9 cellular contexts compared by ENCODE assay signal in genomic region chr6:4906942-4907300, GRCh38.
DNase-seq lines count a peak whose midpoint lies in the region; ATAC-seq lines count a peak whose summit lies in the region.
"Had no signal": no experiment of that assay in that cellular context is flagged by ENCODE, and none has a peak within 500 bp of the region (broad histone marks: within the 10 kb centered on the region; RNA-seq: fewer than 3 reads in every experiment).

No MANE protein-coding gene starts in this region.

- H3K9me3 ChIP-seq in skeletal muscle satellite cell (replicated peaks; ENCODE audit: low read length), result no peaks in the 10 kb centered on the region

- H3K27ac Mint-ChIP-seq in activated CD4-positive, alpha-beta T cell treated with anti-CD3 and anti-CD28 coated beads for 36 hours, result no peak overlapping the region
- peak overlapping the region; percentile 95 for H3K27ac Mint-ChIP-seq in activated naive CD8-positive, alpha-beta T cell treated with anti-CD3 and anti-CD28 coated beads, Interleukin-2, amount 10 ng/mL, durations not matched to agents 7 days and 5 days

- H3K4me1 ChIP-seq in skeletal muscle satellite cell (ENCODE audit: control insufficient read depth, insufficient read depth, low read length), result peaks cover 16% of the 10 kb centered on the region

- peaks cover 21% of the 10 kb centered on the region for H3K36me3 Mint-ChIP-seq in activated CD4-positive, alpha-beta T cell treated with anti-CD3 and anti-CD28 coated beads for 36 hours (ENCODE audit: low read depth)
- H3K36me3 Mint-ChIP-seq in activated naive CD8-positive, alpha-beta T cell treated with anti-CD3 and anti-CD28 coated beads, Interleukin-2, amount 10 ng/mL, durations not matched to agents 7 days and 5 days, result peaks cover 19% of the 10 kb centered on the region

- H3K27me3 Mint-ChIP-seq in activated CD4-positive, alpha-beta T cell treated with anti-CD3 and anti-CD28 coated beads for 36 hours, result no peaks in the 10 kb centered on the region
- no peaks in the 10 kb centered on the region for H3K27me3 Mint-ChIP-seq in activated naive CD8-positive, alpha-beta T cell treated with anti-CD3 and anti-CD28 coated beads, Interleukin-2, amount 10 ng/mL, durations not matched to agents 7 days and 5 days

- peaks cover 33% of the 10 kb centered on the region for H3K4me1 Mint-ChIP-seq in activated CD4-positive, alpha-beta T cell treated with anti-CD3 and anti-CD28 coated beads for 36 hours
- H3K4me1 Mint-ChIP-seq in activated naive CD8-positive, alpha-beta T cell treated with anti-CD3 and anti-CD28 coated beads, Interleukin-2, amount 10 ng/mL, durations not matched to agents 7 days and 5 days, result peaks cover 41% of the 10 kb centered on the region

- DNase-seq in activated CD4-positive, alpha-beta T cell treated with anti-CD3 and anti-CD28 coated beads for 36 hours, result peak; percentile 40
- no peak for DNase-seq in activated CD4-positive, alpha-beta T cell treated with anti-CD3 and anti-CD28 coated beads, Interleukin-2, amount 50 U/mL, for 4 hours
- no peak for DNase-seq in activated naive CD8-positive, alpha-beta T cell treated with anti-CD3 and anti-CD28 coated beads, Interleukin-2, amount 10 ng/mL, durations not matched to agents 7 days and 5 days
- DNase-seq in NCI-H1092 (lab: John Stamatoyannopoulos, UW) (no peak), GF-D8 (lab: John Stamatoyannopoulos, UW) (no peak), NCI-H1048 (lab: John Stamatoyannopoulos, UW) (no peak)
- DNase-seq: NCI-H1417 had no signal

- H3K4me2 ChIP-seq in skeletal muscle satellite cell (ENCODE audit: low read length), result peak overlapping the region; percentile 39

- H3K4me3 Mint-ChIP-seq in activated CD4-positive, alpha-beta T cell treated with anti-CD3 and anti-CD28 coated beads for 36 hours, result no peak overlapping the region
- peak overlapping the region; percentile 83 for H3K4me3 Mint-ChIP-seq in activated naive CD8-positive, alpha-beta T cell treated with anti-CD3 and anti-CD28 coated beads, Interleukin-2, amount 10 ng/mL, durations not matched to agents 7 days and 5 days

- H3K27me3 ChIP-seq in skeletal muscle satellite cell (ENCODE audit: control insufficient read depth, insufficient read depth, low read length), result no peaks in the 10 kb centered on the region

- no peak overlapping the region for H3K9ac ChIP-seq in skeletal muscle satellite cell (ENCODE audit: low read depth, low read length)

- POLR2A ChIA-PET in activated CD4-positive, alpha-beta T cell treated with anti-CD3 and anti-CD28 coated beads for 36 hours (lab: Charles Lee), result no interaction called here
- POLR2A ChIA-PET in activated naive CD8-positive, alpha-beta T cell treated with anti-CD3 and anti-CD28 coated beads, Interleukin-2, amount 10 ng/mL, durations not matched to agents 7 days and 5 days (lab: Charles Lee), result interaction anchor here (0.9 to 3.4 kb wide), 3 partner anchors 10 to 96 kb away, joined by 3 to 15 read pairs (median 6); no protein-coding TSS in a partner anchor

- peak; percentile 84 for ATAC-seq in activated CD4-positive, alpha-beta T cell treated with anti-CD3 and anti-CD28 coated beads for 36 hours
- peak; percentile 65 for ATAC-seq in HG03064 (IDR thresholded peaks at IDR 0.05; ENCODE audit: low read depth, unreplicated experiment)
- peak; percentile 52 for ATAC-seq in activated naive CD8-positive, alpha-beta T cell treated with anti-CD3 and anti-CD28 coated beads, Interleukin-2, amount 10 ng/mL, durations not matched to agents 7 days and 5 days (ENCODE audit: low read depth)

- H3K9me3 Mint-ChIP-seq in activated CD4-positive, alpha-beta T cell treated with anti-CD3 and anti-CD28 coated beads for 36 hours (ENCODE audit: low read depth), result no peaks in the 10 kb centered on the region
- H3K9me3 Mint-ChIP-seq in activated naive CD8-positive, alpha-beta T cell treated with anti-CD3 and anti-CD28 coated beads, Interleukin-2, amount 10 ng/mL, durations not matched to agents 7 days and 5 days, result no peaks in the 10 kb centered on the region

- CTCF ChIA-PET in activated CD4-positive, alpha-beta T cell treated with anti-CD3 and anti-CD28 coated beads for 36 hours (lab: Charles Lee), result no interaction called here

- no peak overlapping the region for H3K4me3 ChIP-seq in skeletal muscle satellite cell (ENCODE audit: low read length)

- H3K36me3 ChIP-seq in skeletal muscle satellite cell (ENCODE audit: insufficient read depth, low read length), result peaks cover 6% of the 10 kb centered on the region

- intact Hi-C loops in activated CD4-positive, alpha-beta T cell treated with anti-CD3 and anti-CD28 coated beads for 36 hours (cut with DNase I, micrococcal nuclease), result no loop called here
